Comparison of ENCODE assay signal across 8 cellular contexts in genomic region chr7:38178004-38178694, GRCh38. TPM values are rescaled to one million over a fixed set of nuclear protein-coding genes. Genes with fewer than 3 reads are reported as not detected.
DNase-seq lines count a peak whose midpoint lies in the region; TF ChIP-seq lines count a peak whose summit lies in the region.

Gene STARD3NL, plus strand, starts transcription at chr7:38178245. Its CDS starts 29,260 bp downstream, at chr7:38207505.

- H3K27me3 Mint-ChIP-seq in H9 (ENCODE audit: low read depth) = peaks cover 3% of the 10 kb centered on the region
- H3K27me3 Mint-ChIP-seq in nephron (ENCODE audit: low read depth) = no peaks in the 10 kb centered on the region
- H3K27me3 Mint-ChIP-seq in stimulated activated naive CD8-positive, alpha-beta T cell treated with anti-CD3 and anti-CD28 coated beads, Interleukin-15, Interleukin-2, amounts not matched to agents 100 ng/mL and 50 ng/mL, for 24 hours = peaks cover 22% of the 10 kb centered on the region

- peaks cover 19 to 25% of the 10 kb centered on the region in 2 experiments for H3K4me1 Mint-ChIP-seq in H9
- H3K4me1 Mint-ChIP-seq in nephron = peaks cover 24% of the 10 kb centered on the region
- H3K4me1 Mint-ChIP-seq in stimulated activated naive CD8-positive, alpha-beta T cell treated with anti-CD3 and anti-CD28 coated beads, Interleukin-15, Interleukin-2, amounts not matched to agents 100 ng/mL and 50 ng/mL, for 24 hours (ENCODE audit: low read depth) = peaks cover 44% of the 10 kb centered on the region

- no peak; the same call in 2 of the 3 replicates for TF ChIP-seq CTCF in H9 (conservative IDR thresholded peaks at IDR 0.05)
- TF ChIP-seq CTCF in fibroblast of the aortic adventitia (IDR thresholded peaks at IDR 0.05; ENCODE audit: insufficient read depth, low read length) = no peak
- peak in 1 of 3 experiments; percentile 10 for TF ChIP-seq CTCF in nephron (IDR thresholded peaks at IDR 0.05; ENCODE audit: unreplicated experiment in 3 of 3)

- no peak within 1 kb of the TSS for H3K23ac ChIP-seq in H9 (ENCODE audit: insufficient read length, low read depth, low read length)

- no peaks in the 10 kb centered on the region for H3K36me3 Mint-ChIP-seq in H9 (ENCODE audit: insufficient read depth in 1 of 3, low read depth in 3 of 3)
- H3K36me3 Mint-ChIP-seq in nephron (ENCODE audit: low read depth) = peaks cover 3% of the 10 kb centered on the region
- H3K36me3 Mint-ChIP-seq in stimulated activated naive CD8-positive, alpha-beta T cell treated with anti-CD3 and anti-CD28 coated beads, Interleukin-15, Interleukin-2, amounts not matched to agents 100 ng/mL and 50 ng/mL, for 24 hours (ENCODE audit: low read depth) = peaks cover under 1% of the 10 kb centered on the region

- peak within 1 kb of the TSS; percentile 62; the same call in 1 of the 2 replicates for H3K14ac ChIP-seq in H9 (ENCODE audit: insufficient read depth, low read length)

- H2BK5ac ChIP-seq in H9 (ENCODE audit: insufficient read length, low read length) = no peak within 1 kb of the TSS

- no peak within 1 kb of the TSS for H4K91ac ChIP-seq in H9 (ENCODE audit: insufficient read length, low read depth, low read length)

- H3K79me1 ChIP-seq in H9 (ENCODE audit: insufficient read depth, low read depth, low read length, poor library complexity, severe bottlenecking) = no peaks in the 10 kb centered on the region

- H3K23me2 ChIP-seq in H9 (ENCODE audit: insufficient read length, low read depth, low read length, poor library complexity, severe bottlenecking) = peaks cover 3% of the 10 kb centered on the region

- H3K27ac Mint-ChIP-seq in H9 (peak within 1 kb of the TSS; percentile 95 to 98 (median 96)), nephron (peak within 1 kb of the TSS; percentile 84 to 95 (median 94))
- peak within 1 kb of the TSS; percentile 97 for H3K27ac Mint-ChIP-seq in stimulated activated naive CD8-positive, alpha-beta T cell treated with anti-CD3 and anti-CD28 coated beads, Interleukin-15, Interleukin-2, amounts not matched to agents 100 ng/mL and 50 ng/mL, for 24 hours

- H4K20me1 ChIP-seq in H9 (ENCODE audit: control insufficient read depth, insufficient read depth, insufficient read length) = no peaks in the 10 kb centered on the region

- H3K4me1 ChIP-seq in ES-I3 (ENCODE audit: insufficient read depth, low read length) = 0 out of 2 replicates have a peak, but pooled peaks cover 8% of the 10 kb centered on the region
- no peaks in the 10 kb centered on the region for H3K4me1 ChIP-seq in H9 (ENCODE audit: insufficient read depth, low read length)

- H3K4me3 ChIP-seq in MG63 (peak within 1 kb of the TSS; percentile 80), fibroblast of the aortic adventitia (ENCODE audit: low read depth, low read length) (peak within 1 kb of the TSS; percentile 85)

- H3K4ac ChIP-seq in H9 (ENCODE audit: low read depth, low read length) = no peak within 1 kb of the TSS

- peak within 1 kb of the TSS; percentile 58 for H3K27ac ChIP-seq in H9 (ENCODE audit: insufficient read length, low read depth, low read length)

- H3K56ac ChIP-seq in H9 (ENCODE audit: insufficient read length, low read depth, low read length) = no peak within 1 kb of the TSS

- H3K27me3 ChIP-seq in H9 (ENCODE audit: insufficient read depth, low read length) (no peaks in the 10 kb centered on the region), MG63 (no peaks in the 10 kb centered on the region)

- H3K79me2 ChIP-seq in H9 (ENCODE audit: insufficient read depth, low read length) = peaks cover 1% of the 10 kb centered on the region; the same call in 1 of the 2 replicates

- H2BK120ac ChIP-seq in H9 (ENCODE audit: low read depth, low read length, poor library complexity, severe bottlenecking) = no peak within 1 kb of the TSS

- peak within 1 kb of the TSS; percentile 90 for H3K9ac ChIP-seq in ES-I3 (ENCODE audit: low read depth, low read length)
- peak within 1 kb of the TSS; percentile 48 for H3K9ac ChIP-seq in H9 (ENCODE audit: extremely low read depth, insufficient read length, low read length)

- peak within 1 kb of the TSS; percentile 69 for H3K4me2 ChIP-seq in H9 (ENCODE audit: insufficient read depth, insufficient read length, low read length)

- H3K9me3 ChIP-seq in ES-I3 (ENCODE audit: control insufficient read depth, insufficient read depth, low read length) (no peaks in the 10 kb centered on the region; the same call in 1 of the 2 replicates), H9 (ENCODE audit: control insufficient read depth, low read depth, low read length) (no peaks in the 10 kb centered on the region), MG63 (no peaks in the 10 kb centered on the region)

- H4K8ac ChIP-seq in H9 (replicated peaks; ENCODE audit: insufficient read length, low read depth, low read length) = no peak within 1 kb of the TSS

- no peak within 1 kb of the TSS for H2BK20ac ChIP-seq in H9 (ENCODE audit: low read depth, low read length, poor library complexity, severe bottlenecking)

- peak within 1 kb of the TSS; percentile 93 for H3K18ac ChIP-seq in H9 (ENCODE audit: insufficient read length, low read depth, low read length)

- H3K36me3 ChIP-seq in ES-I3 (ENCODE audit: insufficient read depth, low read length) (no peaks in the 10 kb centered on the region), MG63 (peaks cover 6% of the 10 kb centered on the region)

- no peak within 1 kb of the TSS for H2AK5ac ChIP-seq in H9 (ENCODE audit: insufficient read length, low read length)

- no peak within 1 kb of the TSS for H3T11ph ChIP-seq in H9 (ENCODE audit: low read length)

- H4K5ac ChIP-seq in H9 (ENCODE audit: insufficient read length, low read depth, low read length) = no peak within 1 kb of the TSS

- H3K9me3 Mint-ChIP-seq in H9 (no peaks in the 10 kb centered on the region; a peak in 2 of 5 replicates), nephron (peaks cover 3% of the 10 kb centered on the region)
- no peaks in the 10 kb centered on the region for H3K9me3 Mint-ChIP-seq in stimulated activated naive CD8-positive, alpha-beta T cell treated with anti-CD3 and anti-CD28 coated beads, Interleukin-15, Interleukin-2, amounts not matched to agents 100 ng/mL and 50 ng/mL, for 24 hours

- peak within 1 kb of the TSS; percentile 95 to 96 for H3K4me3 Mint-ChIP-seq in H9
- peak within 1 kb of the TSS; percentile 92 to 99 (median 99) for H3K4me3 Mint-ChIP-seq in nephron
- H3K4me3 Mint-ChIP-seq in stimulated activated naive CD8-positive, alpha-beta T cell treated with anti-CD3 and anti-CD28 coated beads, Interleukin-15, Interleukin-2, amounts not matched to agents 100 ng/mL and 50 ng/mL, for 24 hours = peak within 1 kb of the TSS; percentile 98

- DNase-seq in H9 (peak; percentile 100), MG63 (peak; percentile 100), SHP77 treated with DMSO at 0.1 percent for 48 hours (lab: John Stamatoyannopoulos, UW) (peak; percentile 100), fibroblast of the aortic adventitia (ENCODE audit: low read depth) (peak; percentile 100)
- DNase-seq in activated effector memory CD4-positive, alpha-beta T cell treated with anti-CD3 and anti-CD28 coated beads, Interleukin-2, amount 50 U/mL, for 16 hours = peak; percentile 94

- H2BK15ac ChIP-seq in H9 (ENCODE audit: low read depth, low read length) = no peak within 1 kb of the TSS

- H2BK12ac ChIP-seq in H9 (ENCODE audit: insufficient read length, low read depth, low read length) = no peak within 1 kb of the TSS

- peak within 1 kb of the TSS; percentile 88 for H2AFZ ChIP-seq in H9 (ENCODE audit: low read length)

- WGBS in H9 (ENCODE audit: extremely low coverage, insufficient read length, low lambda C conversion rate) = no CpG with 5 or more reads among the region's 51 CpGs

RNA-seq across cellular contexts. Expression of gene STARD3NL, which starts in this region (rescaled TPM):
- total RNA-seq in H9 (2021) (33.5 and 36.5 TPM in 2 replicates), fibroblast of the aortic adventitia (ENCODE audit: low replicate concordance) (16.1 and 72.3 TPM in 2 replicates)
- 70.1 and 81.2 TPM in 2 replicates for total RNA-seq in MG63 (2014; rRNA removed; shearing (Covaris generic); ENCODE audit: low replicate concordance)

Comparison
In these comparisons a context has a peak if more than half of its experiments do, and no peak if none do; other contexts are left out.
1. Peak in every context shown above with its lines: DNase-seq, H3K4me3 ChIP-seq and H3K27ac ChIP-seq.